Comparison of ENCODE assay signal across 8 cellular contexts in genomic region chr20:17939622-17940446, GRCh38. TPM values are rescaled to one million over a fixed set of nuclear protein-coding genes. Genes with fewer than 3 reads are reported as not detected.
DNase-seq lines count a peak whose midpoint lies in the region; ATAC-seq and TF ChIP-seq lines count a peak whose summit lies in the region.

No MANE protein-coding gene starts in this region.

- H4K20me1 ChIP-seq in BLaER1, result peaks cover 63% of the 10 kb centered on the region

- TF ChIP-seq CTCF in thyroid gland (IDR thresholded peaks at IDR 0.05) (no peak), GM13976 (IDR thresholded peaks at IDR 0.05; ENCODE audit: borderline replicate concordance, control extremely low read depth, extremely low read depth, insufficient read depth, missing control alignments) (no peak)

- ATAC-seq in GM19438 (IDR thresholded peaks at IDR 0.05; ENCODE audit: low read depth, unreplicated experiment) (peak; percentile 2), GM18861 (IDR thresholded peaks at IDR 0.05; ENCODE audit: unreplicated experiment) (no peak)

- no peak for DNase-seq in SK-N-MC (ENCODE audit: low read depth, low spot score)
- DNase-seq in immature natural killer cell, result no peak
- DNase-seq in thyroid gland, result no peak
- DNase-seq in NCI-H2227 treated with DMSO at 0.1 percent for 48 hours (lab: John Stamatoyannopoulos, UW), result no peak
- DNase-seq in GM13976 (ENCODE audit: low spot score), result no peak

- intact Hi-C loops in thyroid gland (cut with DNase I), result no loop called here

- H3K9me3 ChIP-seq in BLaER1 (no peaks in the 10 kb centered on the region), SK-N-MC (ENCODE audit: low read depth, low read length) (no peaks in the 10 kb centered on the region), thyroid gland (no peaks in the 10 kb centered on the region)

- no peaks in the 10 kb centered on the region for H3K9me3 Mint-ChIP-seq in immature natural killer cell

- H3K27me3 ChIP-seq in BLaER1 (no peaks in the 10 kb centered on the region), thyroid gland (no peaks in the 10 kb centered on the region)

- in situ Hi-C loops in GM13976 (cut with MboI; ENCODE audit: low sequenced_read_pairs, unreplicated experiment), result no loop called here

- peak overlapping the region; percentile 58 for H3K9ac ChIP-seq in BLaER1
- H3K9ac ChIP-seq in SK-N-MC (ENCODE audit: insufficient read length), result no peak overlapping the region

- peak overlapping the region in 3 of 5 donors; percentile 69 to 75 (median 74) for H3K4me3 Mint-ChIP-seq in immature natural killer cell

- H3K4me1 ChIP-seq in BLaER1 (peaks cover 100% of the 10 kb centered on the region), thyroid gland (peaks cover 12 to 35% of the 10 kb centered on the region in 2 donors)

- H3K4me2 ChIP-seq in BLaER1, result peak overlapping the region; percentile 66

- H3K4me1 Mint-ChIP-seq in immature natural killer cell, result peaks cover 15 to 25% of the 10 kb centered on the region in 2 donors

- H3K27me3 Mint-ChIP-seq in immature natural killer cell (ENCODE audit: low read depth in 3 of 3), result peaks cover 0 to 2% (median 0%) of the 10 kb centered on the region in 3 donors

- H3K27ac ChIP-seq in BLaER1 (peak overlapping the region; percentile 58), SK-N-MC (peak overlapping the region; percentile 19), thyroid gland (no peak overlapping the region)

- peaks cover 45% of the 10 kb centered on the region for H3K36me3 ChIP-seq in BLaER1
- peaks cover 49% of the 10 kb centered on the region for H3K36me3 ChIP-seq in SK-N-MC (ENCODE audit: insufficient read depth, low read length)
- peaks cover 25 to 27% of the 10 kb centered on the region in 2 donors for H3K36me3 ChIP-seq in thyroid gland

- H3K36me3 Mint-ChIP-seq in immature natural killer cell, result peaks cover 7 to 27% (median 13%) of the 10 kb centered on the region in 3 donors

- H3K4me3 ChIP-seq in BLaER1, result no peak overlapping the region
- H3K4me3 ChIP-seq in SK-N-MC, result no peak overlapping the region
- no peak overlapping the region for H3K4me3 ChIP-seq in thyroid gland (replicated peaks in 1 of 3)

- WGBS in thyroid gland, 2 donors, result 78 to 83% methylated on average over 7 of the region's 7 CpGs

- peak overlapping the region; percentile 47 to 81 (median 70) for H3K27ac Mint-ChIP-seq in immature natural killer cell

- TF ChIP-seq POLR2A in thyroid gland (IDR thresholded peaks at IDR 0.05), result no peak

RNA-seq across cellular contexts. Expression of gene SNX5, which starts 28.8 kb away (rescaled TPM):
- 100 to 1,000 TPM in 1 of 3 donors, 10 to 100 TPM in 2; 63.2 to 103 (median 70.6) TPM for polyA plus RNA-seq in immature natural killer cell
- total RNA-seq in thyroid gland, result 100 to 1,000 TPM; 247 to 346 (median 270) TPM

RNA-seq across cellular contexts. Expression of gene MGME1, which starts 29.0 kb away (rescaled TPM):
- polyA plus RNA-seq in immature natural killer cell, result 10 to 100 TPM in 2 of 3 donors, 1 to 10 TPM in 1; 2.9 to 19.9 (median 19.2) TPM
- 10 to 100 TPM; 14.6 to 24.2 (median 16.8) TPM for total RNA-seq in thyroid gland

Comparison
In these comparisons a context has a peak if more than half of its experiments do, and no peak if none do; other contexts are left out.
1. H3K27ac ChIP-seq: peak in BLaER1 (single experiment) and SK-N-MC (single experiment); none in thyroid gland (0 of 3).